In genomic region chr10:1408656-1409358, GRCh38 we compare ENCODE assay signal across 17 cellular contexts.
DNase-seq lines count a peak whose midpoint lies in the region; TF ChIP-seq lines count a peak whose summit lies in the region.
"Had no signal": no experiment of that assay in that cellular context is flagged by ENCODE, and none has a peak within 500 bp of the region (broad histone marks: within the 10 kb centered on the region; RNA-seq: fewer than 3 reads in every experiment).

No MANE protein-coding gene starts in this region.

- no peaks in the 10 kb centered on the region for H3K79me2 ChIP-seq in mesendoderm (ENCODE audit: control insufficient read depth, insufficient read depth, low read length)

- intact Hi-C loops in activated CD4-positive, alpha-beta T cell treated with anti-CD3 and anti-CD28 coated beads, Interleukin-2, amount 10 ng/mL, durations not matched to agents 24 days and 14 days (cut with micrococcal nuclease): no loop called here

- H3K36me3 Mint-ChIP-seq in activated CD4-positive, alpha-beta T cell treated with anti-CD3 and anti-CD28 coated beads, Interleukin-2, amount 10 ng/mL, durations not matched to agents 24 days and 14 days (ENCODE audit: low read depth): no peaks in the 10 kb centered on the region
- H3K36me3 Mint-ChIP-seq in activated CD4-positive, alpha-beta T cell treated with anti-CD3 and anti-CD28 coated beads, Interleukin-2, amount 10 ng/mL, durations not matched to agents 7 days and 5 days (ENCODE audit: low read depth): no peaks in the 10 kb centered on the region
- H3K36me3 Mint-ChIP-seq: CD4-positive, CD25-positive, alpha-beta regulatory T cell had no signal

- H3K27me3 ChIP-seq in mesendoderm (ENCODE audit: insufficient read depth, low read length, poor library complexity): no peaks in the 10 kb centered on the region

- H3K79me1 ChIP-seq in mesendoderm (ENCODE audit: low read length): no peaks in the 10 kb centered on the region

- H2BK5ac ChIP-seq in mesendoderm (ENCODE audit: low read length): no peak overlapping the region

- H3K4ac ChIP-seq in mesendoderm (ENCODE audit: low read depth, low read length): no peak overlapping the region

- H2BK120ac ChIP-seq in mesendoderm (ENCODE audit: low read depth, low read length): no peak overlapping the region

- H3K4me3 ChIP-seq in coronary artery: no peak overlapping the region
- no peak overlapping the region for H3K4me3 ChIP-seq in mesendoderm (ENCODE audit: low read length)

- no peak overlapping the region for H3K27ac Mint-ChIP-seq in activated CD4-positive, alpha-beta T cell treated with anti-CD3 and anti-CD28 coated beads, Interleukin-2, amount 10 ng/mL, durations not matched to agents 24 days and 14 days
- H3K27ac Mint-ChIP-seq in activated CD4-positive, alpha-beta T cell treated with anti-CD3 and anti-CD28 coated beads, Interleukin-2, amount 10 ng/mL, durations not matched to agents 7 days and 5 days: no peak overlapping the region
- H3K27ac Mint-ChIP-seq: CD4-positive, CD25-positive, alpha-beta regulatory T cell had no signal

- peak; percentile 23 for DNase-seq in activated CD4-positive, alpha-beta T cell treated with anti-CD3 and anti-CD28 coated beads, Interleukin-2, amount 10 ng/mL, durations not matched to agents 24 days and 14 days
- DNase-seq in activated CD4-positive, alpha-beta T cell treated with anti-CD3 and anti-CD28 coated beads, Interleukin-2, amount 10 ng/mL, durations not matched to agents 7 days and 5 days: no peak
- peak; percentile 63 for DNase-seq in coronary artery (ENCODE audit: low spot score)
- no peak for DNase-seq in mesendoderm
- DNase-seq in ureter (ENCODE audit: low spot score): peak; percentile 39
- no peak for DNase-seq in NCI-H748 treated with DMSO at 0.1 percent for 48 hours (lab: John Stamatoyannopoulos, UW)
- DNase-seq in DMS79 treated with DMSO at 0.1 percent for 48 hours (lab: John Stamatoyannopoulos, UW): no peak
- no peak for DNase-seq in SIG-M5 (lab: John Stamatoyannopoulos, UW)
- DNase-seq: AML-193; CD4-positive, CD25-positive, alpha-beta regulatory T cell; COR-L47; DMS153; KBM-7; NCI-H1105; NCI-H1694; NK-92 treated with Interleukin-12 subunit alpha and Interleukin-12 subunit beta, amount 100 ng/mL, for 24 hours had no signal

- no peaks in the 10 kb centered on the region for H3K4me1 Mint-ChIP-seq in activated CD4-positive, alpha-beta T cell treated with anti-CD3 and anti-CD28 coated beads, Interleukin-2, amount 10 ng/mL, durations not matched to agents 24 days and 14 days
- no peaks in the 10 kb centered on the region for H3K4me1 Mint-ChIP-seq in activated CD4-positive, alpha-beta T cell treated with anti-CD3 and anti-CD28 coated beads, Interleukin-2, amount 10 ng/mL, durations not matched to agents 7 days and 5 days
- H3K4me1 Mint-ChIP-seq: CD4-positive, CD25-positive, alpha-beta regulatory T cell had no signal

- no peaks in the 10 kb centered on the region for H3K4me1 ChIP-seq in mesendoderm (ENCODE audit: control insufficient read depth, low read depth, low read length)

- H3K9me3 Mint-ChIP-seq in activated CD4-positive, alpha-beta T cell treated with anti-CD3 and anti-CD28 coated beads, Interleukin-2, amount 10 ng/mL, durations not matched to agents 24 days and 14 days: no peaks in the 10 kb centered on the region
- H3K9me3 Mint-ChIP-seq in activated CD4-positive, alpha-beta T cell treated with anti-CD3 and anti-CD28 coated beads, Interleukin-2, amount 10 ng/mL, durations not matched to agents 7 days and 5 days: no peaks in the 10 kb centered on the region

- H2AK5ac ChIP-seq in mesendoderm (ENCODE audit: low read length): no peak overlapping the region

- CTCF ChIA-PET in activated CD4-positive, alpha-beta T cell treated with anti-CD3 and anti-CD28 coated beads, Interleukin-2, amount 10 ng/mL, durations not matched to agents 7 days and 5 days (lab: Charles Lee): interaction anchor here (1.0 kb wide), 1 partner anchor 24 kb away, joined by 3 read pairs; no protein-coding TSS in a partner anchor

- H3K27ac ChIP-seq in coronary artery (no peak overlapping the region), mesendoderm (ENCODE audit: low read depth, low read length) (no peak overlapping the region)
- H3K27ac ChIP-seq: 22Rv1 had no signal

- TF ChIP-seq CTCF in coronary artery (IDR thresholded peaks at IDR 0.05): no peak

- no CpG with 5 or more reads among the region's 26 CpGs for WGBS in mesendoderm (ENCODE audit: extremely low coverage, insufficient coverage, low lambda C conversion rate)

- no peak overlapping the region for H4K8ac ChIP-seq in mesendoderm (ENCODE audit: low read depth, low read length)

- H3K23ac ChIP-seq in mesendoderm (ENCODE audit: low read length): peak overlapping the region; percentile 80

- no peak overlapping the region for H3K9ac ChIP-seq in mesendoderm (ENCODE audit: low read length)

- no peak overlapping the region for H2BK15ac ChIP-seq in mesendoderm (replicated peaks; ENCODE audit: low read depth)

- POLR2A ChIA-PET in activated CD4-positive, alpha-beta T cell treated with anti-CD3 and anti-CD28 coated beads, Interleukin-2, amount 10 ng/mL, durations not matched to agents 7 days and 5 days (lab: Charles Lee): no interaction called here

- no peak overlapping the region for H3K56ac ChIP-seq in mesendoderm (ENCODE audit: low read length)

- H4K5ac ChIP-seq in mesendoderm (ENCODE audit: low read length): no peak overlapping the region

- H3K27me3 Mint-ChIP-seq in activated CD4-positive, alpha-beta T cell treated with anti-CD3 and anti-CD28 coated beads, Interleukin-2, amount 10 ng/mL, durations not matched to agents 24 days and 14 days: peaks cover 5% of the 10 kb centered on the region
- peaks cover 8% of the 10 kb centered on the region for H3K27me3 Mint-ChIP-seq in activated CD4-positive, alpha-beta T cell treated with anti-CD3 and anti-CD28 coated beads, Interleukin-2, amount 10 ng/mL, durations not matched to agents 7 days and 5 days

- no peak overlapping the region for H3K4me2 ChIP-seq in mesendoderm (ENCODE audit: low read length)

- H3K4me3 Mint-ChIP-seq in activated CD4-positive, alpha-beta T cell treated with anti-CD3 and anti-CD28 coated beads, Interleukin-2, amount 10 ng/mL, durations not matched to agents 24 days and 14 days: no peak overlapping the region
- no peak overlapping the region for H3K4me3 Mint-ChIP-seq in activated CD4-positive, alpha-beta T cell treated with anti-CD3 and anti-CD28 coated beads, Interleukin-2, amount 10 ng/mL, durations not matched to agents 7 days and 5 days
- H3K4me3 Mint-ChIP-seq: CD4-positive, CD25-positive, alpha-beta regulatory T cell had no signal

- no peaks in the 10 kb centered on the region for H3K36me3 ChIP-seq in mesendoderm (ENCODE audit: control insufficient read depth, insufficient read depth, low read length)

- H3K18ac ChIP-seq in mesendoderm (ENCODE audit: low read length): no peak overlapping the region

Comparison
In these comparisons a context has a peak if more than half of its experiments do, and no peak if none do; other contexts are left out.
1. DNase-seq: peak in activated CD4-positive, alpha-beta T cell treated with anti-CD3 and anti-CD28 coated beads, Interleukin-2, amount 10 ng/mL, durations not matched to agents 24 days and 14 days (single experiment), coronary artery (single experiment) and ureter (single experiment); none in activated CD4-positive, alpha-beta T cell treated with anti-CD3 and anti-CD28 coated beads, Interleukin-2, amount 10 ng/mL, durations not matched to agents 7 days and 5 days (single experiment), mesendoderm (single experiment), NCI-H748 treated with DMSO at 0.1 percent for 48 hours (single experiment), DMS79 treated with DMSO at 0.1 percent for 48 hours (single experiment) and SIG-M5 (single experiment).